ENCODE assay signal across 16 cellular contexts in genomic region chr6:52548999-52549398, GRCh38. TPM values are rescaled to one million over a fixed set of nuclear protein-coding genes. Genes with fewer than 3 reads are reported as not detected.
A peak's percentile ranks its signal among the peaks of the same experiment; 100 is the strongest.
DNase-seq lines count a peak whose midpoint lies in the region; ATAC-seq, FAIRE-seq and TF ChIP-seq lines count a peak whose summit lies in the region.
"Had no signal": no experiment of that assay in that cellular context is flagged by ENCODE, and none has a peak within 500 bp of the region (broad histone marks: within the 10 kb centered on the region; RNA-seq: fewer than 3 reads in every experiment).

No MANE protein-coding gene starts in this region.

- H3K36me3 ChIP-seq in KMS-11 (ENCODE audit: insufficient read depth) (no peaks in the 10 kb centered on the region; the same call in 1 of the 2 replicates), Panc1 (ENCODE audit: control insufficient read depth, insufficient read depth, low read length) (no peaks in the 10 kb centered on the region), mesenchymal stem cell (ENCODE audit: control insufficient read depth in 1 of 2, insufficient read depth in 2 of 2, low read depth in 1 of 2, low read length in 2 of 2) (peaks cover 7 to 58% of the 10 kb centered on the region in 2 experiments)
- H3K36me3 ChIP-seq: Peyer's patch had no signal

- H3K18ac ChIP-seq in mesenchymal stem cell (ENCODE audit: low read depth in 1 of 2, low read length in 2 of 2), result no peak overlapping the region

- H3K9me3 ChIP-seq in Panc1 (ENCODE audit: control insufficient read depth, insufficient read depth, low read depth, low read length) (no peaks in the 10 kb centered on the region), mesenchymal stem cell (ENCODE audit: control insufficient read depth, low read length) (no peaks in the 10 kb centered on the region)
- H3K9me3 ChIP-seq: Peyer's patch, SJSA1 had no signal

- no peak overlapping the region for H2BK15ac ChIP-seq in mesenchymal stem cell (ENCODE audit: low read depth, poor library complexity, severe bottlenecking)

- H2BK5ac ChIP-seq in mesenchymal stem cell (ENCODE audit: low read depth, low read length, poor library complexity, severe bottlenecking), result no peak overlapping the region

- TF ChIP-seq POLR2A in GM12891 (IDR thresholded peaks at IDR 0.05; ENCODE audit: low read depth, low read length), result no peak

- CTCF ChIA-PET in Panc1 (lab: Charles Lee), result no interaction called here

- no peak overlapping the region for H3K9ac ChIP-seq in KMS-11
- no peak overlapping the region for H3K9ac ChIP-seq in mesenchymal stem cell (ENCODE audit: low read length)

- FAIRE-seq in GM12891 (lab: Jason Lieb, UNC), result no peak
- FAIRE-seq: G401.6, GM18507, H1 had no signal

- H3K27ac ChIP-seq in KMS-11 (no peak overlapping the region), Panc1 (ENCODE audit: low read length) (peak overlapping the region; percentile 96), mesenchymal stem cell (ENCODE audit: low read length, poor library complexity, severe bottlenecking) (peak overlapping the region; percentile 96)
- H3K27ac ChIP-seq: Peyer's patch, SJSA1 had no signal

- H3K27me3 ChIP-seq in KMS-11 (ENCODE audit: insufficient read depth, low read depth) (no peaks in the 10 kb centered on the region), Panc1 (ENCODE audit: control insufficient read depth, insufficient read depth, low read length) (no peaks in the 10 kb centered on the region), mesenchymal stem cell (ENCODE audit: control insufficient read depth in 1 of 2, insufficient read depth in 1 of 2, low read length in 2 of 2) (no peaks in the 10 kb centered on the region)
- H3K27me3 ChIP-seq: Peyer's patch, SJSA1 had no signal

- TF ChIP-seq CTCF in KMS-11 (conservative IDR thresholded peaks at IDR 0.05; ENCODE audit: low read depth, low read length) (no peak), Panc1 (IDR thresholded peaks at IDR 0.05) (no peak)

- peaks cover 99% of the 10 kb centered on the region for H3K79me2 ChIP-seq in KMS-11 (ENCODE audit: insufficient read depth, low read depth)

- H3K79me1 ChIP-seq in mesenchymal stem cell (replicated peaks; ENCODE audit: low read length, poor library complexity, severe bottlenecking), result no peaks in the 10 kb centered on the region

- no TSS peak for BruUV-seq in Panc1 (replicated peaks; lab: Mats Ljungman, UMichigan)

- H3K4me2 ChIP-seq in KMS-11 (peak overlapping the region; percentile 61; the same call in 1 of the 2 replicates), mesenchymal stem cell (ENCODE audit: low read length, poor library complexity, severe bottlenecking) (no peak overlapping the region)

- ATAC-seq in Panc1 (no peak), HG02678 (IDR thresholded peaks at IDR 0.05; ENCODE audit: unreplicated experiment) (no peak), HG03460 (IDR thresholded peaks at IDR 0.05; ENCODE audit: unreplicated experiment) (no peak), GM18867 (IDR thresholded peaks at IDR 0.05; ENCODE audit: unreplicated experiment) (no peak)
- ATAC-seq: HCT116 had no signal

- H2BK12ac ChIP-seq in mesenchymal stem cell (ENCODE audit: low read length in 2 of 2), result no peak overlapping the region

- no peaks in the 10 kb centered on the region; the same call in 1 of the 2 replicates for H4K20me1 ChIP-seq in KMS-11 (ENCODE audit: insufficient read depth)

- H2AFZ ChIP-seq in KMS-11 (ENCODE audit: low read depth) (no peak overlapping the region), mesenchymal stem cell (ENCODE audit: low read depth, low read length) (no peak overlapping the region)

- no peak overlapping the region for H4K91ac ChIP-seq in mesenchymal stem cell (ENCODE audit: low read length)

- no peak overlapping the region for H3K4ac ChIP-seq in mesenchymal stem cell (ENCODE audit: low read depth in 1 of 2, low read length in 2 of 2)

- DNase-seq in Panc1 (ENCODE audit: low read depth, low spot score) (no peak), mesenchymal stem cell (no peak), GM12891 (ENCODE audit: insufficient read length, low spot score) (no peak)
- DNase-seq: NCI-H2029 treated with DMSO at 0.1 percent for 48 hours, NCI-H226, NCI-H748 treated with DMSO at 0.1 percent for 48 hours, Peyer's patch had no signal

- no peak overlapping the region for H3K4me3 ChIP-seq in KMS-11 (IDR thresholded peaks at IDR 0.05; ENCODE audit: insufficient read depth, low read depth, low read length)
- H3K4me3 ChIP-seq in Panc1 (ENCODE audit: low read depth in 2 of 2, low read length in 2 of 2), result no peak overlapping the region
- H3K4me3 ChIP-seq in mesenchymal stem cell (ENCODE audit: insufficient read depth in 1 of 2, low read depth in 1 of 2, low read length in 2 of 2), result no peak overlapping the region
- H3K4me3 ChIP-seq: Peyer's patch, SJSA1 had no signal

- no peak overlapping the region for H4K8ac ChIP-seq in mesenchymal stem cell (ENCODE audit: low read length)

- POLR2A ChIA-PET in Panc1 (lab: Charles Lee), result interaction anchor here (0.6 kb wide), 1 partner anchor 13 kb away, joined by 4 read pairs; no protein-coding TSS in a partner anchor

- H2AK5ac ChIP-seq in mesenchymal stem cell (ENCODE audit: low read length, severe bottlenecking), result no peak overlapping the region

- in situ Hi-C loops in Panc1 (cut with HindIII; ENCODE audit: low pct_unique_long_range_greater_than_20kb, low sequenced_read_pairs), result no loop called here

- intact Hi-C loops in Panc1 (cut with micrococcal nuclease; ENCODE audit: unreplicated experiment), result no loop called here

- no peak overlapping the region for H2BK120ac ChIP-seq in mesenchymal stem cell (ENCODE audit: low read depth, low read length)

- 95% methylated on average over 5 of the region's 5 CpGs for WGBS in mesenchymal stem cell

- no peak overlapping the region for H3K14ac ChIP-seq in mesenchymal stem cell (ENCODE audit: low read length in 2 of 2)

- no peak overlapping the region for H3K23ac ChIP-seq in mesenchymal stem cell (ENCODE audit: low read length in 2 of 2)

- H3K4me1 ChIP-seq in KMS-11 (ENCODE audit: low read depth, poor library complexity, severe bottlenecking), result peaks cover 100% of the 10 kb centered on the region
- H3K4me1 ChIP-seq in Panc1 (ENCODE audit: control insufficient read depth, insufficient read depth, low read length), result peaks cover 96% of the 10 kb centered on the region
- H3K4me1 ChIP-seq in mesenchymal stem cell (ENCODE audit: control insufficient read depth, insufficient read depth, low read depth, low read length), result peaks cover 52% of the 10 kb centered on the region

TF ChIP-seq in GM12891, 5 proteins besides CTCF, POLR2A, EP300 and RAD21:
- TF ChIP-seq POLR2AphosphoS5 (IDR thresholded peaks at IDR 0.05; ENCODE audit: low read depth, low read length), result no peak
- TF ChIP-seq SPI1 (IDR thresholded peaks at IDR 0.05; ENCODE audit: low read depth, low read length), result no peak
- TF ChIP-seq TAF1 (IDR thresholded peaks at IDR 0.05; ENCODE audit: low read depth, low read length), result no peak

RNA-seq across cellular contexts. Expression of gene TRAM2, which starts 27.9 kb away (rescaled TPM):
- 56.7 TPM for total RNA-seq in Panc1 (2021; ENCODE audit: unreplicated experiment)
- 32.2 TPM for polyA plus RNA-seq in Panc1 (2012; ENCODE audit: insufficient read length)
- polyA plus RNA-seq in mesenchymal stem cell (2013, experiment 1 of 2), result 133 TPM
- polyA plus RNA-seq in mesenchymal stem cell (2013, experiment 2 of 2), result 130 TPM
- 7.5 TPM for polyA plus RNA-seq in GM12891 (2012; ENCODE audit: low read depth, missing spikeins)
